1 cellular context compared by ENCODE assay signal in genomic region chr17:43079578-43080302, GRCh38.
TF ChIP-seq lines count a peak whose summit lies in the region.

No MANE protein-coding gene starts in this region.

TF ChIP-seq in WTC11, 78 proteins besides CTCF, POLR2A, EP300 and RAD21 (continued from another document):
- TF ChIP-seq ZNF281 (CRISPR knock-in tag; IDR thresholded peaks at IDR 0.05) (no peak), NFE2L1 (CRISPR knock-in tag; IDR thresholded peaks at IDR 0.05) (no peak), TCF7 (CRISPR knock-in tag; IDR thresholded peaks at IDR 0.05; ENCODE audit: low read depth) (no peak), ZNF219 (CRISPR knock-in tag; IDR thresholded peaks at IDR 0.05; ENCODE audit: borderline replicate concordance) (no peak)
